In genomic region chr7:82567841-82568240, GRCh38 we compare ENCODE assay signal across 25 cellular contexts.
"Had no signal": no experiment of that assay in that cellular context is flagged by ENCODE, and none has a peak within 500 bp of the region (broad histone marks: within the 10 kb centered on the region; RNA-seq: fewer than 3 reads in every experiment).

No MANE protein-coding gene starts in this region.

- H3K4me3 ChIP-seq: ascending aorta, cardiac muscle cell, colonic mucosa, gastrocnemius medialis, left ventricle myocardium inferior, lung, mucosa of descending colon, pancreas, tibial nerve had no signal

- H3K27ac ChIP-seq: ascending aorta, cardiac muscle cell, colonic mucosa, left ventricle myocardium inferior, pancreas, tibial nerve had no signal

- H3K36me3 ChIP-seq: ascending aorta, cardiac muscle cell, colonic mucosa, gastrocnemius medialis, left ventricle myocardium inferior, pancreas, tibial nerve had no signal

- H3K9me3 ChIP-seq: ascending aorta, colonic mucosa, gastrocnemius medialis, left ventricle myocardium inferior, mucosa of descending colon, pancreas, tibial nerve had no signal

- ATAC-seq: gastrocnemius medialis, mucosa of descending colon, pancreas had no signal

- DNase-seq: activated CD4-positive, alpha-beta memory T cell treated with anti-CD3 and anti-CD28 coated beads for 36 hours; activated CD4-positive, alpha-beta T cell treated with anti-CD3 and anti-CD28 coated beads, Interleukin-2, amount 10 ng/mL, durations not matched to agents 24 days and 14 days; activated CD4-positive, CD25-positive, alpha-beta regulatory T cell treated with anti-CD3 and anti-CD28 coated beads, Interleukin-2, amount 50 U/mL, for 72 hours; activated CD8-positive, alpha-beta memory T cell treated with anti-CD3 and anti-CD28 coated beads, Interleukin-2, amount 50 U/mL, for 4 hours; activated effector memory CD4-positive, alpha-beta T cell treated with anti-CD3 and anti-CD28 coated beads, Interleukin-2, amount 50 U/mL, for 16 hours; activated naive CD4-positive, alpha-beta T cell treated with anti-CD3 and anti-CD28 coated beads for 36 hours; activated naive CD8-positive, alpha-beta T cell treated with anti-CD3 and anti-CD28 coated beads, Interleukin-2, amount 10 ng/mL, durations not matched to agents 7 days and 5 days; activated T-cell treated with anti-CD3 and anti-CD28 coated beads, Interleukin-2, amount 50 U/mL, for 1 hour; cerebellar nuclear complex; colonic mucosa; effector memory CD4-positive, alpha-beta T cell; gastrocnemius medialis; glutamatergic neuron; islet precursor cell; left ventricle myocardium inferior; mucosa of descending colon; naive B cell; pancreas; right cardiac atrium; stimulated activated CD4-positive, alpha-beta T cell treated with anti-CD3 and anti-CD28 coated beads, Interleukin-2, amount 100 ng/mL, for 48 hours; stimulated activated naive CD4-positive, alpha-beta T cell treated with Interleukin-2 at 50 U/mL for 16 hours had no signal

- H3K27me3 ChIP-seq: ascending aorta, cardiac muscle cell, colonic mucosa, gastrocnemius medialis, pancreas, tibial nerve had no signal

- FAIRE-seq: pancreas had no signal

- H3K4me1 ChIP-seq: ascending aorta, colonic mucosa, pancreas had no signal
